Comparison of ENCODE assay signal across 1 cellular context in genomic region chr7:4739528-4739992, GRCh38.
A peak's percentile ranks its signal among the peaks of the same experiment; 100 is the strongest.
TF ChIP-seq lines count a peak whose summit lies in the region.

No MANE protein-coding gene starts in this region.

TF ChIP-seq in HepG2, 621 proteins besides CTCF, POLR2A, EP300 and RAD21 (continued from another document):
- TF ChIP-seq FOXP4 (CRISPR knock-in tag; IDR thresholded peaks at IDR 0.05): peak; percentile 40; the same call in 1 of the 2 replicates
- no peak for TF ChIP-seq ZC3H4 (CRISPR knock-in tag; IDR thresholded peaks at IDR 0.05; ENCODE audit: borderline replicate concordance)
- 0 out of 2 replicates have a peak, but pooled peaks have one; percentile 17 for TF ChIP-seq MYPOP (CRISPR knock-in tag; IDR thresholded peaks at IDR 0.05)
- TF ChIP-seq SKI (IDR thresholded peaks at IDR 0.05; ENCODE audit: partially characterized antibody): peak; percentile 46
- no peak for TF ChIP-seq MTF2 (CRISPR knock-in tag; IDR thresholded peaks at IDR 0.05; ENCODE audit: borderline replicate concordance)
